Comparison of ENCODE assay signal across 1 cellular context in genomic region chr7:135706858-135707569, GRCh38.
TF ChIP-seq lines count a peak whose summit lies in the region.

No MANE protein-coding gene starts in this region.

TF ChIP-seq in K562, 482 proteins besides CTCF, POLR2A, EP300 and RAD21:
- no peak for TF ChIP-seq ARHGAP35 (IDR thresholded peaks at IDR 0.05; ENCODE audit: partially characterized antibody)
- no peak for TF ChIP-seq MTA2 (IDR thresholded peaks at IDR 0.05; ENCODE audit: low read depth)
- TF ChIP-seq HMBOX1 (IDR thresholded peaks at IDR 0.05): 0 out of 2 replicates have a peak, but pooled peaks have one; percentile 19
- peak; percentile 95 for TF ChIP-seq CEBPB (tag; IDR thresholded peaks at IDR 0.05)
- no peak for TF ChIP-seq ZNF586 (CRISPR knock-in tag; conservative IDR thresholded peaks at IDR 0.05)
- no peak for TF ChIP-seq PBX2 (CRISPR knock-in tag; IDR thresholded peaks at IDR 0.05; ENCODE audit: low read depth)
- peak; percentile 44; the same call in 1 of the 2 replicates for TF ChIP-seq PBX2 (tag; conservative IDR thresholded peaks at IDR 0.05; ENCODE audit: low read depth)
- no peak for TF ChIP-seq HDAC1 (IDR thresholded peaks at IDR 0.05)
- no peak for TF ChIP-seq CUX1 (CRISPR knock-in tag; IDR thresholded peaks at IDR 0.05)
- TF ChIP-seq CEBPG (CRISPR knock-in tag; IDR thresholded peaks at IDR 0.05): no peak
- peak; percentile 29 to 91; a peak in 2 of 4 replicates for TF ChIP-seq CEBPG (tag; conservative IDR thresholded peaks at IDR 0.05 in 1 of 2, IDR thresholded peaks at IDR 0.05 in 1 of 2)
- TF ChIP-seq THRAP3 (IDR thresholded peaks at IDR 0.05; ENCODE audit: borderline replicate concordance): no peak
- no peak for TF ChIP-seq RBM14 (IDR thresholded peaks at IDR 0.05; ENCODE audit: borderline replicate concordance, insufficient read depth, low read depth, low read length)
- no peak for TF ChIP-seq STAT5A (IDR thresholded peaks at IDR 0.05; ENCODE audit: borderline replicate concordance, low read length)
- TF ChIP-seq FOXO4 (CRISPR knock-in tag; IDR thresholded peaks at IDR 0.05): no peak
- no peak for TF ChIP-seq TEAD2 (tag; IDR thresholded peaks at IDR 0.05)
- TF ChIP-seq, protein P1, sequence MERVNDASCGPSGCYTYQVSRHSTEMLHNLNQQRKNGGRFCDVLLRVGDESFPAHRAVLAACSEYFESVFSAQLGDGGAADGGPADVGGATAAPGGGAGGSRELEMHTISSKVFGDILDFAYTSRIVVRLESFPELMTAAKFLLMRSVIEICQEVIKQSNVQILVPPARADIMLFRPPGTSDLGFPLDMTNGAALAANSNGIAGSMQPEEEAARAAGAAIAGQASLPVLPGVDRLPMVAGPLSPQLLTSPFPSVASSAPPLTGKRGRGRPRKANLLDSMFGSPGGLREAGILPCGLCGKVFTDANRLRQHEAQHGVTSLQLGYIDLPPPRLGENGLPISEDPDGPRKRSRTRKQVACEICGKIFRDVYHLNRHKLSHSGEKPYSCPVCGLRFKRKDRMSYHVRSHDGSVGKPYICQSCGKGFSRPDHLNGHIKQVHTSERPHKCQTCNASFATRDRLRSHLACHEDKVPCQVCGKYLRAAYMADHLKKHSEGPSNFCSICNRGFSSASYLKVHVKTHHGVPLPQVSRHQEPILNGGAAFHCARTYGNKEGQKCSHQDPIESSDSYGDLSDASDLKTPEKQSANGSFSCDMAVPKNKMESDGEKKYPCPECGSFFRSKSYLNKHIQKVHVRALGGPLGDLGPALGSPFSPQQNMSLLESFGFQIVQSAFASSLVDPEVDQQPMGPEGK (CRISPR knock-in tag; IDR thresholded peaks at IDR 0.05; ENCODE audit: borderline replicate concordance): no peak
- TF ChIP-seq C11orf30 (IDR thresholded peaks at IDR 0.05; ENCODE audit: low read depth): 0 out of 2 replicates have a peak, but pooled peaks have one; percentile 7
- no peak for TF ChIP-seq NEUROD1 (IDR thresholded peaks at IDR 0.05; ENCODE audit: borderline replicate concordance, low read depth, low read length, partially characterized antibody)
- no peak for TF ChIP-seq ZNF124 (CRISPR knock-in tag; IDR thresholded peaks at IDR 0.05)
- 0 out of 2 replicates have a peak, but pooled peaks have one; percentile 29 for TF ChIP-seq ZNF316 (IDR thresholded peaks at IDR 0.05)
- no peak for TF ChIP-seq ELF2 (CRISPR knock-in tag; IDR thresholded peaks at IDR 0.05)
- no peak for TF ChIP-seq ZKSCAN8 (CRISPR knock-in tag; IDR thresholded peaks at IDR 0.05)
- no peak for TF ChIP-seq NCOA2 (IDR thresholded peaks at IDR 0.05; ENCODE audit: partially characterized antibody in 2 of 2)
